ENCODE assay signal across 8 cellular contexts in genomic region chr14:104687601-104688504, GRCh38. TPM values are rescaled to one million over a fixed set of nuclear protein-coding genes. Genes with fewer than 3 reads are reported as not detected.
DNase-seq lines count a peak whose midpoint lies in the region; ATAC-seq and TF ChIP-seq lines count a peak whose summit lies in the region.

No MANE protein-coding gene starts in this region.

- no peak for ATAC-seq in GM21526 (IDR thresholded peaks at IDR 0.05; ENCODE audit: low FRiP score, unreplicated experiment)

- no peak for TF ChIP-seq POLR2A in vagina (IDR thresholded peaks at IDR 0.05)

- H3K4me3 ChIP-seq in vagina = no peak overlapping the region

- no peaks in the 10 kb centered on the region for H3K27me3 ChIP-seq in vagina

- H3K9me3 ChIP-seq in vagina = no peaks in the 10 kb centered on the region

- peak overlapping the region; percentile 81 for H3K27ac ChIP-seq in cingulate gyrus (ENCODE audit: low read depth, low read length)
- peak overlapping the region; percentile 91 for H3K27ac ChIP-seq in vagina

- intact Hi-C loops in vagina (cut with DNase I) = no loop called here

- H3K4me1 ChIP-seq in vagina = peaks cover 58% of the 10 kb centered on the region

- peak; percentile 60 for DNase-seq in EH (ENCODE audit: low read depth)
- peak; percentile 94 for DNase-seq in NCI-H226
- DNase-seq in mucosa of gallbladder (ENCODE audit: low spot score) = peak; percentile 90
- no peak for DNase-seq in vagina (ENCODE audit: extremely low spot score in 2 of 2)
- no peak for DNase-seq in middle frontal gyrus (ENCODE audit: extremely low spot score, low spot score)
- no peak for DNase-seq in putamen (ENCODE audit: low spot score)

- H3K36me3 ChIP-seq in vagina = no peaks in the 10 kb centered on the region

- TF ChIP-seq CTCF in vagina (IDR thresholded peaks at IDR 0.05) = no peak

RNA-seq across cellular contexts. Expression of gene INF2, which starts 1.6 kb away (rescaled TPM):
- total RNA-seq in mucosa of gallbladder (306 TPM), vagina (49.1 TPM)

RNA-seq across cellular contexts. Expression of gene ADSS1, which starts 36.2 kb away (rescaled TPM):
- total RNA-seq in mucosa of gallbladder (49.3 TPM), vagina (10.3 TPM)

Comparison
In these comparisons a context has a peak if more than half of its experiments do, and no peak if none do; other contexts are left out.
1. DNase-seq: peak in EH (single experiment), NCI-H226 (single experiment) and mucosa of gallbladder (single experiment); none in vagina (0 of 2), middle frontal gyrus (single experiment) and putamen (single experiment).